Comparison of ENCODE assay signal across 11 cellular contexts in the genomic region with DNA sequence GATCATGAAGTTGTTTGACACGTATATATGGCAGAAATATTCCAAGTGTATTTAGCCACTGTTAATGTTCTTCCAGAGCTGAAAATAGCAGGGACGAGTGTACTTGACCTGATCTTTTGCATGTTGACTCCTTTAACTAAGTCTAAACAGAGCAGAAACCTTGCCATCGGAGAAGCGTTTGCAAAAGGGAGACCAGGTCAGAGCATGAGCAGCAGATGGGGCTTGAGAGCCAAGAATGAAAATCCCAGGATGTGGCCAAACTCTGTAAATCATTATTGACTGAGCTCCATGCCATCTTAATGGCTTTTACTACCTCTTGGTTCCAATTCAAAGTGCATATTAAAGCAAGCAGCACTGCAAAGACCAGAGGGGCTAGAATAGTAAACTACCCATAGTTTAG. TPM values are rescaled to one million over a fixed set of nuclear protein-coding genes. Genes with fewer than 3 reads are reported as not detected.
DNase-seq lines count a peak whose midpoint lies in the region; ATAC-seq, FAIRE-seq and TF ChIP-seq lines count a peak whose summit lies in the region.
"Had no signal": no experiment of that assay in that cellular context is flagged by ENCODE, and none has a peak within 500 bp of the region (broad histone marks: within the 10 kb centered on the region; RNA-seq: fewer than 3 reads in every experiment).

No MANE protein-coding gene starts in this region.

- TF ChIP-seq POLR2A in erythroblast (IDR thresholded peaks at IDR 0.05; ENCODE audit: low read length) (no peak), spleen (IDR thresholded peaks at IDR 0.05) (no peak)

- ATAC-seq in pancreas: peak; percentile 48 to 88 (median 84)
- ATAC-seq in effector memory CD8-positive, alpha-beta T cell (replicated peaks): no peak

- H3K4me1 ChIP-seq in pancreas: no peaks in the 10 kb centered on the region
- no peaks in the 10 kb centered on the region for H3K4me1 ChIP-seq in spleen

- TF ChIP-seq CTCF in epithelial cell of esophagus (IDR thresholded peaks at IDR 0.05; ENCODE audit: insufficient read depth, low read depth, low read length, missing control alignments) (peak; percentile 52), pancreas (IDR thresholded peaks at IDR 0.05) (no peak), spleen (IDR thresholded peaks at IDR 0.05 in 8 of 11, conservative IDR thresholded peaks at IDR 0.05 in 3 of 11) (no peak)

- H3K4me3 ChIP-seq in epithelial cell of esophagus (ENCODE audit: low read length): no peak overlapping the region
- no peak overlapping the region for H3K4me3 ChIP-seq in pancreas
- H3K4me3 ChIP-seq in spleen: no peak overlapping the region

- H3K36me3 Mint-ChIP-seq in effector memory CD8-positive, alpha-beta T cell (ENCODE audit: insufficient read depth): no peaks in the 10 kb centered on the region

- 2 to 4% methylated on average over 4 of the region's 4 CpGs for WGBS in pancreas, 2 donors
- 32 to 71% (median 55%) methylated on average over 4 of the region's 4 CpGs for WGBS in spleen, 5 donors

- no peak overlapping the region for H3K27ac ChIP-seq in pancreas
- H3K27ac ChIP-seq in spleen: no peak overlapping the region

- H3K27me3 Mint-ChIP-seq in effector memory CD8-positive, alpha-beta T cell: peaks cover 7 to 26% of the 10 kb centered on the region in 2 donors

- no peaks in the 10 kb centered on the region for H3K9me3 ChIP-seq in pancreas
- no peaks in the 10 kb centered on the region for H3K9me3 ChIP-seq in spleen

- no peaks in the 10 kb centered on the region for H3K9me3 Mint-ChIP-seq in effector memory CD8-positive, alpha-beta T cell
- H3K9me3 Mint-ChIP-seq: activated CD4-positive, alpha-beta T cell treated with anti-CD3 and anti-CD28 coated beads, Interleukin-2, amount 10 ng/mL, durations not matched to agents 7 days and 5 days had no signal

- H3K36me3 ChIP-seq in pancreas (no peaks in the 10 kb centered on the region), spleen (no peaks in the 10 kb centered on the region)

- DNase-seq in ELF-1 (ENCODE audit: low read depth, low spot score): peak; percentile 17
- peak; percentile 29 for DNase-seq in NCI-H2227 (lab: John Stamatoyannopoulos, UW; ENCODE audit: unreplicated experiment)
- DNase-seq in epithelial cell of esophagus (ENCODE audit: low read depth): peak; percentile 27
- peak in 2 of 6 donors; percentile 7 to 34 for DNase-seq in pancreas
- DNase-seq in erythroblast (lab: John Stamatoyannopoulos, UW): no peak
- no peak for DNase-seq in effector memory CD8-positive, alpha-beta T cell
- DNase-seq in UCSD-AML1 (lab: John Stamatoyannopoulos, UW; ENCODE audit: unreplicated experiment): no peak
- DNase-seq in spleen: no peak
- DNase-seq: activated CD4-positive, alpha-beta T cell treated with anti-CD3 and anti-CD28 coated beads, Interleukin-2, amount 10 ng/mL, durations not matched to agents 7 days and 5 days; KG1 had no signal

- H3K27me3 ChIP-seq in pancreas: no peaks in the 10 kb centered on the region
- H3K27me3 ChIP-seq in spleen (replicated peaks in 1 of 7): no peaks in the 10 kb centered on the region

- no peaks in the 10 kb centered on the region for H3K4me1 Mint-ChIP-seq in effector memory CD8-positive, alpha-beta T cell (ENCODE audit: low read depth in 2 of 2)

- no peak overlapping the region for H3K27ac Mint-ChIP-seq in effector memory CD8-positive, alpha-beta T cell
- H3K27ac Mint-ChIP-seq: activated CD4-positive, alpha-beta T cell treated with anti-CD3 and anti-CD28 coated beads, Interleukin-2, amount 10 ng/mL, durations not matched to agents 7 days and 5 days had no signal

- no peak for FAIRE-seq in pancreas (lab: Jason Lieb, UNC)

- no peak overlapping the region for H3K4me3 Mint-ChIP-seq in effector memory CD8-positive, alpha-beta T cell
- H3K4me3 Mint-ChIP-seq: activated CD4-positive, alpha-beta T cell treated with anti-CD3 and anti-CD28 coated beads, Interleukin-2, amount 10 ng/mL, durations not matched to agents 7 days and 5 days had no signal

- intact Hi-C loops in pancreas (cut with DNase I): no loop called here
- intact Hi-C loops in spleen (cut with DNase I; ENCODE audit: low total_unique reads): no loop called here

RNA-seq across cellular contexts. Expression of a gene that starts 55.5 kb away (rescaled TPM):
- total RNA-seq in pancreas: under 1 TPM in 1 of 6 donors, not detected in 5; 0.06 TPM
- polyA plus RNA-seq in pancreas: not detected
- not detected for total RNA-seq in spleen
- polyA plus RNA-seq in spleen: under 1 TPM; 0.04 to 0.16 (median 0.15) TPM
- total RNA-seq: activated CD4-positive, alpha-beta T cell treated with anti-CD3 and anti-CD28 coated beads, Interleukin-2, amount 10 ng/mL, durations not matched to agents 7 days and 5 days had no signal
- polyA plus RNA-seq: esophagus had no signal

Comparison
In these comparisons a context has a peak if more than half of its experiments do, and no peak if none do; other contexts are left out.
1. DNase-seq: peak in ELF-1 (single experiment), NCI-H2227 (single experiment) and epithelial cell of esophagus (single experiment); none in erythroblast (0 of 2), effector memory CD8-positive, alpha-beta T cell (0 of 3), UCSD-AML1 (single experiment) and spleen (single experiment).